26 cellular contexts compared by ENCODE assay signal in genomic region chr2:112491946-112492345, GRCh38.
"Had no signal": no experiment of that assay in that cellular context is flagged by ENCODE, and none has a peak within 500 bp of the region (broad histone marks: within the 10 kb centered on the region; RNA-seq: fewer than 3 reads in every experiment).

No MANE protein-coding gene starts in this region.

- H3K36me3 ChIP-seq: adrenal gland had no signal

- ATAC-seq: activated CD4-positive, CD25-positive, alpha-beta regulatory T cell treated with anti-CD3 and anti-CD28 coated beads, Interleukin-2, amount 50 U/mL, for 24 hours; esophagus mucosa; left cardiac atrium; natural killer cell treated with Interleukin-12 subunit alpha and Interleukin-12 subunit beta and Interleukin-15 and Interleukin-18, amount 100 ng/mL, for 72 hours; right lobe of liver; stimulated activated naive CD8-positive, alpha-beta T cell treated with anti-CD3 and anti-CD28 coated beads, Interleukin-15, Interleukin-2, amounts not matched to agents 100 U/mL and 50 U/mL, for 24 hours; T-helper 17 cell; upper lobe of right lung had no signal

- DNase-seq: activated CD4-positive, alpha-beta T cell treated with anti-CD3 and anti-CD28 coated beads for 48 hours; activated CD4-positive, alpha-beta T cell treated with anti-CD3 and anti-CD28 coated beads, Interleukin-2, amount 50 U/mL, for 48 hours; activated CD8-positive, alpha-beta memory T cell treated with anti-CD3 and anti-CD28 coated beads for 24 hours; activated effector memory CD4-positive, alpha-beta T cell treated with anti-CD3 and anti-CD28 coated beads, Interleukin-2, amount 50 U/mL, for 16 hours; activated naive CD4-positive, alpha-beta T cell treated with anti-CD3 and anti-CD28 coated beads for 36 hours; activated naive CD8-positive, alpha-beta T cell treated with anti-CD3 and anti-CD28 coated beads for 36 hours; adrenal gland; cortex of kidney; endodermal cell; foreskin fibroblast; left cardiac atrium; posterior cingulate gyrus; right lobe of liver; stimulated activated CD4-positive, alpha-beta T cell treated with anti-CD3 and anti-CD28 coated beads, Interleukin-2, amount 100 ng/mL, for 48 hours; stimulated activated naive CD8-positive, alpha-beta T cell treated with anti-CD3 and anti-CD28 coated beads, Interleukin-15, Interleukin-2, amounts not matched to agents 100 U/mL and 50 U/mL, for 24 hours; SW 1271; T-helper 17 cell; T1000; tibial artery; upper lobe of right lung; WERI-Rb-1 had no signal

- H3K27ac ChIP-seq: adrenal gland, ascending aorta, cardiac muscle cell, right lobe of liver, tibial artery, upper lobe of right lung, WERI-Rb-1 had no signal

- H3K9me3 ChIP-seq: adrenal gland, ascending aorta, right lobe of liver, tibial artery, upper lobe of right lung had no signal

- H3K4me1 ChIP-seq: adrenal gland, ascending aorta, right lobe of liver, upper lobe of right lung had no signal

- H3K4me3 ChIP-seq: adrenal gland, ascending aorta, cardiac muscle cell, right lobe of liver, tibial artery, upper lobe of right lung had no signal

- H3K27me3 ChIP-seq: adrenal gland, ascending aorta, cardiac muscle cell, right lobe of liver, tibial artery, upper lobe of right lung had no signal
